1 cellular context compared by ENCODE assay signal in genomic region chr1:186848509-186849130, GRCh38.
TF ChIP-seq lines count a peak whose summit lies in the region.

No MANE protein-coding gene starts in this region.

TF ChIP-seq in HEK293, 187 proteins besides CTCF, POLR2A, EP300 and RAD21 (continued from another document):
- TF ChIP-seq, protein P1, sequence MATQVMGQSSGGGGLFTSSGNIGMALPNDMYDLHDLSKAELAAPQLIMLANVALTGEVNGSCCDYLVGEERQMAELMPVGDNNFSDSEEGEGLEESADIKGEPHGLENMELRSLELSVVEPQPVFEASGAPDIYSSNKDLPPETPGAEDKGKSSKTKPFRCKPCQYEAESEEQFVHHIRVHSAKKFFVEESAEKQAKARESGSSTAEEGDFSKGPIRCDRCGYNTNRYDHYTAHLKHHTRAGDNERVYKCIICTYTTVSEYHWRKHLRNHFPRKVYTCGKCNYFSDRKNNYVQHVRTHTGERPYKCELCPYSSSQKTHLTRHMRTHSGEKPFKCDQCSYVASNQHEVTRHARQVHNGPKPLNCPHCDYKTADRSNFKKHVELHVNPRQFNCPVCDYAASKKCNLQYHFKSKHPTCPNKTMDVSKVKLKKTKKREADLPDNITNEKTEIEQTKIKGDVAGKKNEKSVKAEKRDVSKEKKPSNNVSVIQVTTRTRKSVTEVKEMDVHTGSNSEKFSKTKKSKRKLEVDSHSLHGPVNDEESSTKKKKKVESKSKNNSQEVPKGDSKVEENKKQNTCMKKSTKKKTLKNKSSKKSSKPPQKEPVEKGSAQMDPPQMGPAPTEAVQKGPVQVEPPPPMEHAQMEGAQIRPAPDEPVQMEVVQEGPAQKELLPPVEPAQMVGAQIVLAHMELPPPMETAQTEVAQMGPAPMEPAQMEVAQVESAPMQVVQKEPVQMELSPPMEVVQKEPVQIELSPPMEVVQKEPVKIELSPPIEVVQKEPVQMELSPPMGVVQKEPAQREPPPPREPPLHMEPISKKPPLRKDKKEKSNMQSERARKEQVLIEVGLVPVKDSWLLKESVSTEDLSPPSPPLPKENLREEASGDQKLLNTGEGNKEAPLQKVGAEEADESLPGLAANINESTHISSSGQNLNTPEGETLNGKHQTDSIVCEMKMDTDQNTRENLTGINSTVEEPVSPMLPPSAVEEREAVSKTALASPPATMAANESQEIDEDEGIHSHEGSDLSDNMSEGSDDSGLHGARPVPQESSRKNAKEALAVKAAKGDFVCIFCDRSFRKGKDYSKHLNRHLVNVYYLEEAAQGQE (tag by site-specific recombination; IDR thresholded peaks at IDR 0.05), result no peak
- TF ChIP-seq, protein P2, sequence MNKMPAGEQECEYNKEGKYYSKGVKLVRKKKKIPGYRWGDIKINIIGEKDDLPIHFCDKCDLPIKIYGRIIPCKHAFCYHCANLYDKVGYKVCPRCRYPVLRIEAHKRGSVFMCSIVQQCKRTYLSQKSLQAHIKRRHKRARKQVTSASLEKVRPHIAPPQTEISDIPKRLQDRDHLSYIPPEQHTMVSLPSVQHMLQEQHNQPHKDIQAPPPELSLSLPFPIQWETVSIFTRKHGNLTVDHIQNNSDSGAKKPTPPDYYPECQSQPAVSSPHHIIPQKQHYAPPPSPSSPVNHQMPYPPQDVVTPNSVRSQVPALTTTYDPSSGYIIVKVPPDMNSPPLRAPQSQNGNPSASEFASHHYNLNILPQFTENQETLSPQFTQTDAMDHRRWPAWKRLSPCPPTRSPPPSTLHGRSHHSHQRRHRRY (tag by site-specific recombination; IDR thresholded peaks at IDR 0.05), result no peak
- no peak for TF ChIP-seq GLIS2 (tag by site-specific recombination; IDR thresholded peaks at IDR 0.05)
- TF ChIP-seq ZNF658 (tag by site-specific recombination; IDR thresholded peaks at IDR 0.05), result no peak
- TF ChIP-seq ZNF747 (tag by site-specific recombination; IDR thresholded peaks at IDR 0.05), result no peak
- no peak for TF ChIP-seq ZNF558 (tag by site-specific recombination; IDR thresholded peaks at IDR 0.05)
- TF ChIP-seq, protein P3, sequence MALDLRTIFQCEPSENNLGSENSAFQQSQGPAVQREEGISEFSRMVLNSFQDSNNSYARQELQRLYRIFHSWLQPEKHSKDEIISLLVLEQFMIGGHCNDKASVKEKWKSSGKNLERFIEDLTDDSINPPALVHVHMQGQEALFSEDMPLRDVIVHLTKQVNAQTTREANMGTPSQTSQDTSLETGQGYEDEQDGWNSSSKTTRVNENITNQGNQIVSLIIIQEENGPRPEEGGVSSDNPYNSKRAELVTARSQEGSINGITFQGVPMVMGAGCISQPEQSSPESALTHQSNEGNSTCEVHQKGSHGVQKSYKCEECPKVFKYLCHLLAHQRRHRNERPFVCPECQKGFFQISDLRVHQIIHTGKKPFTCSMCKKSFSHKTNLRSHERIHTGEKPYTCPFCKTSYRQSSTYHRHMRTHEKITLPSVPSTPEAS (tag by site-specific recombination; IDR thresholded peaks at IDR 0.05), result 0 out of 2 replicates have a peak, but pooled peaks have one; percentile 38
- TF ChIP-seq HOXC10 (CRISPR knock-in tag; IDR thresholded peaks at IDR 0.05), result no peak
- no peak for TF ChIP-seq ZNF155 (tag by site-specific recombination; IDR thresholded peaks at IDR 0.05)
- no peak for TF ChIP-seq ZBTB21 (tag by site-specific recombination; IDR thresholded peaks at IDR 0.05)
- no peak for TF ChIP-seq ZNF785 (tag by site-specific recombination; IDR thresholded peaks at IDR 0.05)
- TF ChIP-seq ZFP69B (tag by site-specific recombination; IDR thresholded peaks at IDR 0.05), result 0 out of 2 replicates have a peak, but pooled peaks have one; percentile 20
- TF ChIP-seq SP2 (tag by site-specific recombination; IDR thresholded peaks at IDR 0.05), result no peak
- TF ChIP-seq ZNF391 (tag by site-specific recombination; IDR thresholded peaks at IDR 0.05; ENCODE audit: borderline replicate concordance, low read depth), result no peak
- peak; percentile 72 for TF ChIP-seq ZNF692 (tag by site-specific recombination; IDR thresholded peaks at IDR 0.05)
- no peak for TF ChIP-seq SP3 (tag by site-specific recombination; IDR thresholded peaks at IDR 0.05)
- TF ChIP-seq ZSCAN30 (tag by site-specific recombination; IDR thresholded peaks at IDR 0.05), result no peak
- no peak for TF ChIP-seq ZNF274 (IDR thresholded peaks at IDR 0.05; ENCODE audit: low read length)
- no peak for TF ChIP-seq ZNF274 (tag by site-specific recombination; IDR thresholded peaks at IDR 0.05; ENCODE audit: borderline replicate concordance)
- 0 out of 2 replicates have a peak, but pooled peaks have one; percentile 67 for TF ChIP-seq BCL6B (tag by site-specific recombination; IDR thresholded peaks at IDR 0.05)
- TF ChIP-seq ZNF514 (tag by site-specific recombination; IDR thresholded peaks at IDR 0.05), result no peak
- TF ChIP-seq ZNF791 (tag by site-specific recombination; IDR thresholded peaks at IDR 0.05), result no peak
- TF ChIP-seq ZNF19 (tag by site-specific recombination; IDR thresholded peaks at IDR 0.05; ENCODE audit: low read depth), result no peak
- no peak for TF ChIP-seq ZFP3 (tag by site-specific recombination; IDR thresholded peaks at IDR 0.05; ENCODE audit: low read depth)
- TF ChIP-seq MYNN (tag by site-specific recombination; IDR thresholded peaks at IDR 0.05; ENCODE audit: borderline replicate concordance), result no peak
- no peak for TF ChIP-seq ZNF248 (tag by site-specific recombination; IDR thresholded peaks at IDR 0.05)
- TF ChIP-seq, protein P4, sequence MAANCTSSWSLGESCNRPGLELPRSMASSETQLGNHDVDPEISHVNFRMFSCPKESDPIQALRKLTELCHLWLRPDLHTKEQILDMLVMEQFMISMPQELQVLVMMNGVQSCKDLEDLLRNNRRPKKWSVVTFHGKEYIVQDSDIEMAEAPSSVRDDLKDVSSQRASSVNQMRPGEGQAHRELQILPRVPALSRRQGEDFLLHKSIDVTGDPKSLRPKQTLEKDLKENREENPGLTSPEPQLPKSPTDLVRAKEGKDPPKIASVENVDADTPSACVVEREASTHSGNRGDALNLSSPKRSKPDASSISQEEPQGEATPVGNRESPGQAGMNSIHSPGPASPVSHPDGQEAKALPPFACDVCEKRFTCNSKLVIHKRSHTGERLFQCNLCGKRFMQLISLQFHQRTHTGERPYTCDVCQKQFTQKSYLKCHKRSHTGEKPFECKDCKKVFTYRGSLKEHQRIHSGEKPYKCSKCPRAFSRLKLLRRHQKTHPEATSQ (tag by site-specific recombination; IDR thresholded peaks at IDR 0.05), result no peak
- no peak for TF ChIP-seq ZNF2 (tag by site-specific recombination; IDR thresholded peaks at IDR 0.05)
- TF ChIP-seq ZNF202 (tag by site-specific recombination; IDR thresholded peaks at IDR 0.05; ENCODE audit: borderline replicate concordance), result no peak
- no peak for TF ChIP-seq ZNF138 (tag by site-specific recombination; IDR thresholded peaks at IDR 0.05; ENCODE audit: borderline replicate concordance)
- TF ChIP-seq ZNF341 (tag by site-specific recombination; IDR thresholded peaks at IDR 0.05; ENCODE audit: low read depth), result no peak
- 0 out of 2 replicates have a peak, but pooled peaks have one; percentile 20 for TF ChIP-seq ZNF473 (tag by site-specific recombination; IDR thresholded peaks at IDR 0.05)
- TF ChIP-seq ZNF324 (tag by site-specific recombination; IDR thresholded peaks at IDR 0.05), result no peak
- TF ChIP-seq ZNF416 (tag by site-specific recombination; IDR thresholded peaks at IDR 0.05), result no peak
- no peak for TF ChIP-seq REPIN1 (tag by site-specific recombination; IDR thresholded peaks at IDR 0.05; ENCODE audit: low read depth)
- TF ChIP-seq, protein P5, sequence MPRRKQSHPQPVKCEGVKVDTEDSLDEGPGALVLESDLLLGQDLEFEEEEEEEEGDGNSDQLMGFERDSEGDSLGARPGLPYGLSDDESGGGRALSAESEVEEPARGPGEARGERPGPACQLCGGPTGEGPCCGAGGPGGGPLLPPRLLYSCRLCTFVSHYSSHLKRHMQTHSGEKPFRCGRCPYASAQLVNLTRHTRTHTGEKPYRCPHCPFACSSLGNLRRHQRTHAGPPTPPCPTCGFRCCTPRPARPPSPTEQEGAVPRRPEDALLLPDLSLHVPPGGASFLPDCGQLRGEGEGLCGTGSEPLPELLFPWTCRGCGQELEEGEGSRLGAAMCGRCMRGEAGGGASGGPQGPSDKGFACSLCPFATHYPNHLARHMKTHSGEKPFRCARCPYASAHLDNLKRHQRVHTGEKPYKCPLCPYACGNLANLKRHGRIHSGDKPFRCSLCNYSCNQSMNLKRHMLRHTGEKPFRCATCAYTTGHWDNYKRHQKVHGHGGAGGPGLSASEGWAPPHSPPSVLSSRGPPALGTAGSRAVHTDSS (tag by site-specific recombination; IDR thresholded peaks at IDR 0.05), result no peak
- no peak for TF ChIP-seq ZNF211 (tag by site-specific recombination; IDR thresholded peaks at IDR 0.05; ENCODE audit: low read depth)
- TF ChIP-seq ZNF768 (tag by site-specific recombination; IDR thresholded peaks at IDR 0.05), result no peak
- TF ChIP-seq KLF7 (tag by site-specific recombination; IDR thresholded peaks at IDR 0.05; ENCODE audit: borderline replicate concordance), result no peak
- no peak for TF ChIP-seq ZNF18 (tag by site-specific recombination; IDR thresholded peaks at IDR 0.05)
- 0 out of 2 replicates have a peak, but pooled peaks have one; percentile 60 for TF ChIP-seq ZNF112 (tag by site-specific recombination; IDR thresholded peaks at IDR 0.05)
- no peak for TF ChIP-seq EGR2 (tag by site-specific recombination; IDR thresholded peaks at IDR 0.05; ENCODE audit: low read depth)
- TF ChIP-seq ZNF335 (tag by site-specific recombination; conservative IDR thresholded peaks at IDR 0.05), result no peak
- TF ChIP-seq ATF2 (tag by site-specific recombination; IDR thresholded peaks at IDR 0.05; ENCODE audit: low read depth), result no peak
- TF ChIP-seq ZNF529 (tag by site-specific recombination; IDR thresholded peaks at IDR 0.05; ENCODE audit: insufficient replicate concordance), result no peak
- TF ChIP-seq ZNF837 (tag by site-specific recombination; IDR thresholded peaks at IDR 0.05), result no peak
- TF ChIP-seq RBAK (tag by site-specific recombination; IDR thresholded peaks at IDR 0.05), result no peak
- TF ChIP-seq ZNF114 (tag by site-specific recombination; IDR thresholded peaks at IDR 0.05), result 0 out of 2 replicates have a peak, but pooled peaks have one; percentile 87
TF ChIP-seq in HEK293: peak in this region for 8.
